ENCODE assay signal across 1 cellular context in genomic region chr10:99412100-99412499, GRCh38.
TF ChIP-seq lines count a peak whose summit lies in the region.

No MANE protein-coding gene starts in this region.

TF ChIP-seq in HepG2, 621 proteins besides CTCF, POLR2A, EP300 and RAD21 (continued from another document and continues in another):
- TF ChIP-seq ZNF609 (CRISPR knock-in tag; IDR thresholded peaks at IDR 0.05; ENCODE audit: borderline replicate concordance) (0 out of 2 replicates have a peak, but pooled peaks have one; percentile 52), KAT7 (CRISPR knock-in tag; IDR thresholded peaks at IDR 0.05; ENCODE audit: borderline replicate concordance) (no peak), ZNF460 (CRISPR knock-in tag; IDR thresholded peaks at IDR 0.05; ENCODE audit: borderline replicate concordance) (no peak), SATB2 (CRISPR knock-in tag; IDR thresholded peaks at IDR 0.05) (no peak), FOXO1 (CRISPR knock-in tag; IDR thresholded peaks at IDR 0.05) (0 out of 2 replicates have a peak, but pooled peaks have one; percentile 21), ARNT2 (CRISPR knock-in tag; IDR thresholded peaks at IDR 0.05; ENCODE audit: low read depth) (no peak), ZFP90 (CRISPR knock-in tag; IDR thresholded peaks at IDR 0.05; ENCODE audit: borderline replicate concordance) (no peak), TFDP2 (CRISPR knock-in tag; IDR thresholded peaks at IDR 0.05) (no peak), ZNF790 (CRISPR knock-in tag; IDR thresholded peaks at IDR 0.05; ENCODE audit: borderline replicate concordance) (no peak), ZNF136 (CRISPR knock-in tag; IDR thresholded peaks at IDR 0.05; ENCODE audit: low read depth) (no peak), NR3C1 (CRISPR knock-in tag; IDR thresholded peaks at IDR 0.05) (no peak), E2F1 (CRISPR knock-in tag; IDR thresholded peaks at IDR 0.05) (no peak), MED1 (CRISPR knock-in tag; IDR thresholded peaks at IDR 0.05) (peak; percentile 80), ELK4 (CRISPR knock-in tag; IDR thresholded peaks at IDR 0.05; ENCODE audit: borderline replicate concordance) (no peak), ATF2 (CRISPR knock-in tag; IDR thresholded peaks at IDR 0.05) (no peak), FOXA3 (CRISPR knock-in tag; IDR thresholded peaks at IDR 0.05) (no peak), GABPA (IDR thresholded peaks at IDR 0.05; ENCODE audit: low read depth, low read length) (no peak), GABPA (CRISPR knock-in tag; IDR thresholded peaks at IDR 0.05; ENCODE audit: low read depth) (no peak), TFE3 (CRISPR knock-in tag; IDR thresholded peaks at IDR 0.05) (0 out of 2 replicates have a peak, but pooled peaks have one; percentile 58), ZNF430 (CRISPR knock-in tag; IDR thresholded peaks at IDR 0.05) (no peak), ZNF574 (CRISPR knock-in tag; IDR thresholded peaks at IDR 0.05) (no peak), TBX2 (CRISPR knock-in tag; IDR thresholded peaks at IDR 0.05; ENCODE audit: borderline replicate concordance) (peak; percentile 52), THAP11 (CRISPR knock-in tag; IDR thresholded peaks at IDR 0.05) (no peak), NFAT5 (CRISPR knock-in tag; IDR thresholded peaks at IDR 0.05) (no peak), ZNF317 (CRISPR knock-in tag; IDR thresholded peaks at IDR 0.05) (0 out of 2 replicates have a peak, but pooled peaks have one; percentile 14), LCORL (IDR thresholded peaks at IDR 0.05) (no peak), LCORL (CRISPR knock-in tag; IDR thresholded peaks at IDR 0.05) (no peak), ZNF282 (IDR thresholded peaks at IDR 0.05; ENCODE audit: partially characterized antibody) (no peak), ZNF205 (CRISPR knock-in tag; IDR thresholded peaks at IDR 0.05) (no peak), ZC3H13 (CRISPR knock-in tag; IDR thresholded peaks at IDR 0.05) (no peak), ZNF616 (CRISPR knock-in tag; IDR thresholded peaks at IDR 0.05; ENCODE audit: low read depth) (no peak), ZNF563 (CRISPR knock-in tag; IDR thresholded peaks at IDR 0.05) (no peak), MYC (CRISPR knock-in tag; IDR thresholded peaks at IDR 0.05; ENCODE audit: borderline replicate concordance) (no peak), SP2 (CRISPR knock-in tag; IDR thresholded peaks at IDR 0.05) (no peak), TGIF2 (CRISPR knock-in tag; IDR thresholded peaks at IDR 0.05) (peak; percentile 23; the same call in 1 of the 2 replicates), HNF4G (IDR thresholded peaks at IDR 0.05; ENCODE audit: borderline replicate concordance, low read depth, low read length) (peak; percentile 67), HNF4G (CRISPR knock-in tag; IDR thresholded peaks at IDR 0.05; ENCODE audit: borderline replicate concordance, low read depth) (peak; percentile 71; the same call in 1 of the 2 replicates), TERF1 (CRISPR knock-in tag; IDR thresholded peaks at IDR 0.05) (no peak), ZNF766 (CRISPR knock-in tag; IDR thresholded peaks at IDR 0.05; ENCODE audit: borderline replicate concordance) (no peak)
